ENCODE assay signal across 8 cellular contexts in genomic region chr13:49443689-49444516, GRCh38. TPM values are rescaled to one million over a fixed set of nuclear protein-coding genes. Genes with fewer than 3 reads are reported as not detected.
DNase-seq lines count a peak whose midpoint lies in the region; ATAC-seq and TF ChIP-seq lines count a peak whose summit lies in the region.

TSS of gene CAB39L (minus strand) at chr13:49444064. CDS start at chr13:49382910, 61,154 bp downstream.
TSS of gene SETDB2 (plus strand) at chr13:49444274. CDS start at chr13:49451894, 7,620 bp downstream.

- H3K4me1 Mint-ChIP-seq in type B pancreatic cell (ENCODE audit: unreplicated experiment): peaks cover 18% of the 10 kb centered on the region

- H3K36me3 ChIP-seq in adrenal gland (replicated peaks in 1 of 2): no peaks in the 10 kb centered on the region
- no peaks in the 10 kb centered on the region for H3K36me3 ChIP-seq in heart left ventricle

- H3K27me3 ChIP-seq in adrenal gland (no peaks in the 10 kb centered on the region), heart left ventricle (no peaks in the 10 kb centered on the region)

- TF ChIP-seq POLR2A in adrenal gland (IDR thresholded peaks at IDR 0.05) (peak; percentile 70 to 97), heart left ventricle (IDR thresholded peaks at IDR 0.05) (peak in 1 of 2 donors; percentile 83)

- H3K4me3 ChIP-seq in adrenal gland: peak within 1 kb of the TSS; percentile 42 to 72 (median 65)
- H3K4me3 ChIP-seq in heart left ventricle: peak within 1 kb of the TSS; percentile 40 to 88 (median 82)

- H3K36me3 Mint-ChIP-seq in type B pancreatic cell: no peaks in the 10 kb centered on the region

- H3K27ac ChIP-seq in adrenal gland (peak within 1 kb of the TSS; percentile 77 to 97 (median 82)), heart left ventricle (peak within 1 kb of the TSS; percentile 81 to 99 (median 92))

- peak; percentile 43 for TF ChIP-seq CTCF in GM12873 (IDR thresholded peaks at IDR 0.05; ENCODE audit: insufficient read depth, low read depth, low read length, missing control alignments)
- peak in 5 of 6 experiments; percentile 32 to 65 (median 56) for TF ChIP-seq CTCF in adrenal gland (IDR thresholded peaks at IDR 0.05)
- peak in 11 of 12 donors; percentile 10 to 70 (median 37) for TF ChIP-seq CTCF in heart left ventricle (IDR thresholded peaks at IDR 0.05)
- TF ChIP-seq CTCF in type B pancreatic cell (conservative IDR thresholded peaks at IDR 0.05): peak; percentile 58

- no peaks in the 10 kb centered on the region for H3K9me3 Mint-ChIP-seq in type B pancreatic cell

- peak within 1 kb of the TSS; percentile 99 for H3K27ac Mint-ChIP-seq in type B pancreatic cell

- peaks cover 0 to 5% (median 0%) of the 10 kb centered on the region in 3 donors for H3K9me3 ChIP-seq in adrenal gland (replicated peaks in 1 of 3)
- H3K9me3 ChIP-seq in heart left ventricle: no peaks in the 10 kb centered on the region

- intact Hi-C loops in adrenal gland (cut with DNase I) (no loop called here), heart left ventricle (cut with DNase I) (loop anchor here in 6 of 10 donors (2.0 to 10.0 kb wide), 8 partner anchors 51 to 197 kb away; partner anchors contain the start of genes PHF11 (in 3 of the 6), CDADC1 (in 1 of the 6) and RCBTB1 (in 1 of the 6))

- peak within 1 kb of the TSS; percentile 100 for H3K4me3 Mint-ChIP-seq in type B pancreatic cell

- ATAC-seq in HG02759 (IDR thresholded peaks at IDR 0.05; ENCODE audit: unreplicated experiment): peak; percentile 97
- peak; percentile 98 to 99 (median 99) for ATAC-seq in heart left ventricle

- H3K27me3 Mint-ChIP-seq in type B pancreatic cell: no peaks in the 10 kb centered on the region

- DNase-seq in NCI-H128 (lab: John Stamatoyannopoulos, UW; ENCODE audit: unreplicated experiment) (peak; percentile 97), SW480 (ENCODE audit: low spot score) (peak; percentile 99), adrenal gland (peak; percentile 99 to 100 (median 99)), heart left ventricle (peak; percentile 99 to 100 (median 99)), pons (ENCODE audit: low spot score) (peak; percentile 99), type B pancreatic cell (ENCODE audit: extremely low spot score, unreplicated experiment) (peak; percentile 98)

- WGBS in adrenal gland, 4 donors: 0 to 1% (median 1%) methylated on average over 19 to 54 of the region's 54 CpGs
- WGBS in heart left ventricle, 4 donors: 0 to 1% (median 1%) methylated on average over 21 to 54 of the region's 54 CpGs

- peaks cover 29 to 44% of the 10 kb centered on the region in 2 donors for H3K4me1 ChIP-seq in adrenal gland (replicated peaks in 1 of 2)
- peaks cover 0 to 47% (median 16%) of the 10 kb centered on the region in 12 donors for H3K4me1 ChIP-seq in heart left ventricle

RNA-seq across cellular contexts. Expression of gene CAB39L, which starts in this region (rescaled TPM):
- total RNA-seq in adrenal gland (100 to 1,000 TPM in 1 of 8 donors, 10 to 100 TPM in 7; 19.8 to 115 (median 54.0) TPM), heart left ventricle (10 to 100 TPM; 10.2 to 27.4 (median 19.0) TPM), type B pancreatic cell (ENCODE audit: low replicate concordance) (11.4 and 18.1 TPM in 2 replicates)
- polyA plus RNA-seq in adrenal gland (10 to 100 TPM; 17.8 to 23.0 (median 22.4) TPM), heart left ventricle (10 to 100 TPM in 1 of 2 donors, 1 to 10 TPM in 1; 5.9 to 12.1 TPM)

RNA-seq across cellular contexts. Expression of gene SETDB2, which starts in this region (rescaled TPM):
- total RNA-seq in adrenal gland (10 to 100 TPM in 6 of 8 donors, 1 to 10 TPM in 2; 7.4 to 21.3 (median 13.5) TPM), heart left ventricle (10 to 100 TPM in 7 of 9 donors, 1 to 10 TPM in 2; 7.9 to 19.8 (median 13.5) TPM), type B pancreatic cell (ENCODE audit: low replicate concordance) (8.2 and 11.8 TPM in 2 replicates)
- polyA plus RNA-seq in adrenal gland (10 to 100 TPM in 2 of 3 donors, 1 to 10 TPM in 1; 4.4 to 14.7 (median 10.9) TPM), heart left ventricle (1 to 10 TPM; 3.7 to 7.3 TPM)

Comparison
In these comparisons a context has a peak if more than half of its experiments do, and no peak if none do; other contexts are left out.
1. Peak in every context shown above with its lines: DNase-seq, ATAC-seq, H3K4me3 ChIP-seq and H3K27ac ChIP-seq.
2. intact Hi-C loops: an anchor here in heart left ventricle (2.0 to 10.0 kb wide); none called in adrenal gland.